ENCODE assay signal across 18 cellular contexts in the genomic region with DNA sequence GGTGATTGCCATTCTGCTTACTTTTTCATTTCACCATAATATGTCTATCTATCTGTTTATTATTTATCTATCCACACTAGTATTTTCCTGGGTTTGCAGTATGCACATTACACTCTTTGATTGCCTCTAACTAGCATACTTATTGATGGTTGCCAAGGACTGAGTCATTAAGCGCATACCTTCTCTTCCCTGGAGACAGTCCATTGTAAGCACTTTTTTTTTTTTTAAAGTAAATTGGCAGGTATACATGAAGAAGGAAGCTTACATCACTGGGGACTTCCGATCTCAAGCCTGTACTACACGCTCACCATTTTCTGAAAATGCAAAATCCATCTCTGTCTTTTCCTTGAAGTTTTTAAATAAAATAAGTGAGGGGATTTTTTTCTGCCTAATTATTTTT.
DNase-seq lines count a peak whose midpoint lies in the region; ATAC-seq, FAIRE-seq and TF ChIP-seq lines count a peak whose summit lies in the region.
"Had no signal": no experiment of that assay in that cellular context is flagged by ENCODE, and none has a peak within 500 bp of the region (broad histone marks: within the 10 kb centered on the region; RNA-seq: fewer than 3 reads in every experiment).

No MANE protein-coding gene starts in this region.

- H3K36me3 Mint-ChIP-seq in astrocyte (ENCODE audit: low read depth, unreplicated experiment) (no peaks in the 10 kb centered on the region), natural killer cell (no peaks in the 10 kb centered on the region)
- H3K36me3 Mint-ChIP-seq: activated naive CD8-positive, alpha-beta T cell treated with anti-CD3 and anti-CD28 coated beads, Interleukin-2, amount 10 ng/mL, durations not matched to agents 7 days and 5 days had no signal

- H3K9me3 Mint-ChIP-seq in astrocyte (ENCODE audit: unreplicated experiment), result no peaks in the 10 kb centered on the region
- H3K9me3 Mint-ChIP-seq in natural killer cell, result no peaks in the 10 kb centered on the region

- H3K4me1 Mint-ChIP-seq in astrocyte (ENCODE audit: low read depth, unreplicated experiment) (peaks cover 14% of the 10 kb centered on the region), natural killer cell (no peaks in the 10 kb centered on the region)
- H3K4me1 Mint-ChIP-seq: activated naive CD8-positive, alpha-beta T cell treated with anti-CD3 and anti-CD28 coated beads, Interleukin-2, amount 10 ng/mL, durations not matched to agents 7 days and 5 days had no signal

- H3K27me3 ChIP-seq in astrocyte (ENCODE audit: insufficient read depth, low read length), result no peaks in the 10 kb centered on the region
- no peaks in the 10 kb centered on the region for H3K27me3 ChIP-seq in SK-N-SH (ENCODE audit: insufficient read depth)
- H3K27me3 ChIP-seq: ovary had no signal

- ATAC-seq in natural killer cell, result no peak
- ATAC-seq: Panc1 had no signal

- no peak for TF ChIP-seq RAD21 in SK-N-SH (IDR thresholded peaks at IDR 0.05; ENCODE audit: low read length)

- H3K9me2 ChIP-seq in SK-N-SH, result no peaks in the 10 kb centered on the region

- no peak for TF ChIP-seq EP300 in SK-N-SH (IDR thresholded peaks at IDR 0.05; ENCODE audit: borderline replicate concordance in 1 of 2, low read depth in 1 of 2, low read length in 1 of 2)

- no peaks in the 10 kb centered on the region for H3K36me3 ChIP-seq in astrocyte (ENCODE audit: insufficient read depth, low read length)
- H3K36me3 ChIP-seq in SK-N-SH (replicated peaks in 1 of 2; ENCODE audit: control insufficient read depth in 1 of 2, insufficient read depth in 2 of 2, low read length in 1 of 2), result no peaks in the 10 kb centered on the region
- H3K36me3 ChIP-seq: ovary had no signal

- H2AFZ ChIP-seq in astrocyte (ENCODE audit: low read depth, low read length) (no peak overlapping the region), SK-N-SH (ENCODE audit: low read depth) (no peak overlapping the region)

- H3K9me3 ChIP-seq in astrocyte (ENCODE audit: insufficient read depth, low read depth, low read length), result no peaks in the 10 kb centered on the region
- no peaks in the 10 kb centered on the region for H3K9me3 ChIP-seq in SK-N-SH
- H3K9me3 ChIP-seq: ovary had no signal

- intact Hi-C loops in natural killer cell (cut with micrococcal nuclease), result no loop called here

- peak; percentile 30 for DNase-seq in Caki2 (ENCODE audit: low read depth)
- peak; percentile 79 for DNase-seq in NCI-H146 (lab: John Stamatoyannopoulos, UW)
- peak; percentile 88 for DNase-seq in astrocyte (ENCODE audit: low read depth)
- peak; percentile 45 for DNase-seq in glomerular visceral epithelial cell (ENCODE audit: extremely low spot score)
- DNase-seq in natural killer cell, result no peak
- DNase-seq in SK-N-SH, result no peak
- no peak for DNase-seq in RPMI8226
- DNase-seq in activated CD4-positive, alpha-beta T cell treated with anti-CD3 and anti-CD28 coated beads for 48 hours, result no peak
- DNase-seq: activated naive CD8-positive, alpha-beta T cell treated with anti-CD3 and anti-CD28 coated beads, Interleukin-2, amount 10 ng/mL, durations not matched to agents 7 days and 5 days; cortex of kidney; DMS79 treated with DMSO at 0.1 percent for 48 hours; NCI-H187; ovary; stimulated activated CD4-positive, alpha-beta T cell treated with anti-CD3 and anti-CD28 coated beads, Interleukin-2, amount 100 ng/mL, for 24 hours; T1000 had no signal

- WGBS in SK-N-SH (ENCODE audit: low lambda C conversion rate), result 85% methylated on average over 3 of the region's 3 CpGs

- H3K4me1 ChIP-seq in astrocyte (ENCODE audit: insufficient read depth, low read length) (peaks cover 20% of the 10 kb centered on the region), SK-N-SH (ENCODE audit: control insufficient read depth in 1 of 2, insufficient read depth in 2 of 2, low read depth in 1 of 2, low read length in 1 of 2) (no peaks in the 10 kb centered on the region; a peak in 1 of 4 replicates)

- H3K27ac ChIP-seq in astrocyte (ENCODE audit: low read depth, low read length), result no peak overlapping the region
- no peak overlapping the region for H3K27ac ChIP-seq in SK-N-SH (ENCODE audit: low read depth in 2 of 2, low read length in 1 of 2)
- H3K27ac ChIP-seq: ovary had no signal

- TF ChIP-seq CTCF in astrocyte (IDR thresholded peaks at IDR 0.05; ENCODE audit: insufficient read depth, low read depth, low read length), result no peak
- TF ChIP-seq CTCF in natural killer cell (IDR thresholded peaks at IDR 0.05), result no peak
- no peak for TF ChIP-seq CTCF in SK-N-SH (IDR thresholded peaks at IDR 0.05)

- H3K27ac Mint-ChIP-seq in astrocyte (ENCODE audit: unreplicated experiment), result no peak overlapping the region
- no peak overlapping the region for H3K27ac Mint-ChIP-seq in natural killer cell
- H3K27ac Mint-ChIP-seq: activated naive CD8-positive, alpha-beta T cell treated with anti-CD3 and anti-CD28 coated beads, Interleukin-2, amount 10 ng/mL, durations not matched to agents 7 days and 5 days had no signal

- H3K4me3 ChIP-seq in astrocyte (ENCODE audit: insufficient read depth, low read depth, low read length) (no peak overlapping the region), SK-N-SH (ENCODE audit: low read depth in 2 of 2, low read length in 1 of 2) (no peak overlapping the region)
- H3K4me3 ChIP-seq: ovary had no signal

- POLR2A ChIA-PET in SK-N-SH (lab: Yijun Ruan, JAX), result no interaction called here

- no peaks in the 10 kb centered on the region for H3F3A ChIP-seq in SK-N-SH (replicated peaks; ENCODE audit: insufficient read depth)

- H4K20me1 ChIP-seq in astrocyte (ENCODE audit: insufficient read depth, low read length) (no peaks in the 10 kb centered on the region), SK-N-SH (ENCODE audit: insufficient read depth) (no peaks in the 10 kb centered on the region)

- H3K4me3 Mint-ChIP-seq in astrocyte (ENCODE audit: unreplicated experiment), result no peak overlapping the region
- H3K4me3 Mint-ChIP-seq in natural killer cell, result no peak overlapping the region
- H3K4me3 Mint-ChIP-seq: activated naive CD8-positive, alpha-beta T cell treated with anti-CD3 and anti-CD28 coated beads, Interleukin-2, amount 10 ng/mL, durations not matched to agents 7 days and 5 days had no signal

- H3K27me3 Mint-ChIP-seq in astrocyte (ENCODE audit: low read depth, unreplicated experiment) (no peaks in the 10 kb centered on the region), natural killer cell (ENCODE audit: low read depth in 2 of 2) (peaks cover 0 to 8% of the 10 kb centered on the region in 2 donors)
- H3K27me3 Mint-ChIP-seq: activated naive CD8-positive, alpha-beta T cell treated with anti-CD3 and anti-CD28 coated beads, Interleukin-2, amount 10 ng/mL, durations not matched to agents 7 days and 5 days had no signal

- CTCF ChIA-PET in SK-N-SH (lab: Yijun Ruan, JAX), result interaction anchor here (1.5 kb wide), 1 partner anchor 12 kb away, joined by 3 read pairs; no protein-coding TSS in a partner anchor

- no peak for FAIRE-seq in astrocyte (lab: Jason Lieb, UNC)
- FAIRE-seq: GM12891, HTR-8/SVneo had no signal

- H3K79me2 ChIP-seq in astrocyte (ENCODE audit: insufficient read depth, low read length) (no peaks in the 10 kb centered on the region), SK-N-SH (ENCODE audit: insufficient read depth) (no peaks in the 10 kb centered on the region)

- no peak overlapping the region for H3K9ac ChIP-seq in astrocyte (ENCODE audit: low read length)
- no peak overlapping the region for H3K9ac ChIP-seq in SK-N-SH

- in situ Hi-C loops in Caki2 (cut with HindIII; ENCODE audit: low pct_unique_long_range_greater_than_20kb, low sequenced_read_pairs), result no loop called here

- H3K4me2 ChIP-seq in astrocyte (ENCODE audit: low read length) (peak overlapping the region; percentile 51), SK-N-SH (no peak overlapping the region)

TF ChIP-seq in SK-N-SH, 30 proteins besides CTCF, POLR2A, EP300 and RAD21:
- TF ChIP-seq, protein P1, sequence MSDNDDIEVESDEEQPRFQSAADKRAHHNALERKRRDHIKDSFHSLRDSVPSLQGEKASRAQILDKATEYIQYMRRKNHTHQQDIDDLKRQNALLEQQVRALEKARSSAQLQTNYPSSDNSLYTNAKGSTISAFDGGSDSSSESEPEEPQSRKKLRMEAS (IDR thresholded peaks at IDR 0.05; ENCODE audit: low read depth), result no peak
- TF ChIP-seq, protein P2, sequence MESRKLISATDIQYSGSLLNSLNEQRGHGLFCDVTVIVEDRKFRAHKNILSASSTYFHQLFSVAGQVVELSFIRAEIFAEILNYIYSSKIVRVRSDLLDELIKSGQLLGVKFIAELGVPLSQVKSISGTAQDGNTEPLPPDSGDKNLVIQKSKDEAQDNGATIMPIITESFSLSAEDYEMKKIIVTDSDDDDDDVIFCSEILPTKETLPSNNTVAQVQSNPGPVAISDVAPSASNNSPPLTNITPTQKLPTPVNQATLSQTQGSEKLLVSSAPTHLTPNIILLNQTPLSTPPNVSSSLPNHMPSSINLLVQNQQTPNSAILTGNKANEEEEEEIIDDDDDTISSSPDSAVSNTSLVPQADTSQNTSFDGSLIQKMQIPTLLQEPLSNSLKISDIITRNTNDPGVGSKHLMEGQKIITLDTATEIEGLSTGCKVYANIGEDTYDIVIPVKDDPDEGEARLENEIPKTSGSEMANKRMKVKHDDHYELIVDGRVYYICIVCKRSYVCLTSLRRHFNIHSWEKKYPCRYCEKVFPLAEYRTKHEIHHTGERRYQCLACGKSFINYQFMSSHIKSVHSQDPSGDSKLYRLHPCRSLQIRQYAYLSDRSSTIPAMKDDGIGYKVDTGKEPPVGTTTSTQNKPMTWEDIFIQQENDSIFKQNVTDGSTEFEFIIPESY (IDR thresholded peaks at IDR 0.05; ENCODE audit: borderline replicate concordance, low read depth), result no peak
- no peak for TF ChIP-seq MXI1 (IDR thresholded peaks at IDR 0.05; ENCODE audit: low read depth, low read length)
- TF ChIP-seq ELF1 (IDR thresholded peaks at IDR 0.05), result no peak

Comparison
In these comparisons a context has a peak if more than half of its experiments do, and no peak if none do; other contexts are left out.
1. DNase-seq: peak in Caki2 (single experiment), NCI-H146 (single experiment), astrocyte (single experiment) and glomerular visceral epithelial cell (single experiment); none in natural killer cell (single experiment), SK-N-SH (single experiment), RPMI8226 (single experiment) and activated CD4-positive, alpha-beta T cell treated with anti-CD3 and anti-CD28 coated beads for 48 hours (single experiment).